15 cellular contexts compared by ENCODE assay signal in genomic region chr3:45644063-45644462, GRCh38. TPM values are rescaled to one million over a fixed set of nuclear protein-coding genes. Genes with fewer than 3 reads are reported as not detected.
DNase-seq lines count a peak whose midpoint lies in the region; ATAC-seq, FAIRE-seq and TF ChIP-seq lines count a peak whose summit lies in the region.
"Had no signal": no experiment of that assay in that cellular context is flagged by ENCODE, and none has a peak within 500 bp of the region (broad histone marks: within the 10 kb centered on the region; RNA-seq: fewer than 3 reads in every experiment).

No MANE protein-coding gene starts in this region.

- peak; percentile 11 for DNase-seq in NCI-H2029 treated with DMSO at 0.1 percent for 48 hours (lab: John Stamatoyannopoulos, UW)
- no peak for DNase-seq in NCI-H2029 (lab: John Stamatoyannopoulos, UW)
- peak; percentile 83 for DNase-seq in brain pericyte (ENCODE audit: low read depth, low spot score)
- DNase-seq in left lobe of liver (ENCODE audit: low spot score): no peak
- no peak for DNase-seq in upper lobe of right lung
- no peak for DNase-seq in stimulated activated naive CD4-positive, alpha-beta T cell (lab: John Stamatoyannopoulos, UW)
- no peak for DNase-seq in GM12892 (ENCODE audit: insufficient read length)
- DNase-seq: activated gamma-delta T cell treated with Interleukin-2 at 50 U/mL for 16 hours; erythroblast; KG1; NCI-H748 treated with DMSO at 0.1 percent for 48 hours; stimulated activated CD4-positive, alpha-beta T cell treated with anti-CD3 and anti-CD28 coated beads, Interleukin-15, amount 100 ng/mL, for 24 hours had no signal

- H3K9me3 ChIP-seq in upper lobe of right lung: no peaks in the 10 kb centered on the region
- H3K9me3 ChIP-seq: suprapubic skin had no signal

- no peaks in the 10 kb centered on the region for H3K27me3 ChIP-seq in upper lobe of right lung
- H3K27me3 ChIP-seq: suprapubic skin had no signal

- no peak for TF ChIP-seq CTCF in upper lobe of right lung (IDR thresholded peaks at IDR 0.05)

- no peaks in the 10 kb centered on the region for H3K36me3 ChIP-seq in upper lobe of right lung
- H3K36me3 ChIP-seq: suprapubic skin had no signal

- no peak for TF ChIP-seq POLR2A in GM12892 (IDR thresholded peaks at IDR 0.05; ENCODE audit: low read depth, low read length)

- intact Hi-C loops in upper lobe of right lung (cut with DNase I): no loop called here

- no peak for FAIRE-seq in GM12892 (lab: Jason Lieb, UNC)
- FAIRE-seq: A204.1 had no signal

- no peak overlapping the region for H3K4me3 ChIP-seq in upper lobe of right lung
- H3K4me3 ChIP-seq: suprapubic skin had no signal

- peak; percentile 44 for ATAC-seq in left lobe of liver
- ATAC-seq in upper lobe of right lung: no peak
- ATAC-seq in GM21526 (IDR thresholded peaks at IDR 0.05; ENCODE audit: low FRiP score, unreplicated experiment): no peak

- H3K4me1 ChIP-seq in upper lobe of right lung: peaks cover 67% of the 10 kb centered on the region

- peak overlapping the region; percentile 63 for H3K27ac ChIP-seq in upper lobe of right lung
- H3K27ac ChIP-seq: suprapubic skin had no signal

RNA-seq across cellular contexts. Expression of gene SACM1L, which starts 45.1 kb away (rescaled TPM):
- total RNA-seq in left lobe of liver (19.7 TPM), upper lobe of right lung (77.1 TPM)
- 19.0 TPM for polyA plus RNA-seq in GM12892 (2012; ENCODE audit: missing spikeins)

RNA-seq across cellular contexts. Expression of gene LIMD1, which starts 49.5 kb away (rescaled TPM):
- 30.7 TPM for total RNA-seq in left lobe of liver
- total RNA-seq in upper lobe of right lung: 103 TPM
- 20.1 TPM for polyA plus RNA-seq in GM12892 (2012; ENCODE audit: missing spikeins)

Comparison
In these comparisons a context has a peak if more than half of its experiments do, and no peak if none do; other contexts are left out.
1. DNase-seq: peak in NCI-H2029 treated with DMSO at 0.1 percent for 48 hours (single experiment) and brain pericyte (single experiment); none in NCI-H2029 (single experiment), left lobe of liver (single experiment), upper lobe of right lung (single experiment), stimulated activated naive CD4-positive, alpha-beta T cell (0 of 6) and GM12892 (single experiment).